ENCODE assay signal across 8 cellular contexts in genomic region chr12:92136021-92136735, GRCh38. TPM values are rescaled to one million over a fixed set of nuclear protein-coding genes. Genes with fewer than 3 reads are reported as not detected.
A peak's percentile ranks its signal among the peaks of the same experiment; 100 is the strongest.
DNase-seq lines count a peak whose midpoint lies in the region; ATAC-seq, FAIRE-seq and TF ChIP-seq lines count a peak whose summit lies in the region.

No MANE protein-coding gene starts in this region.

- peaks cover 4% of the 10 kb centered on the region for H3K9me1 ChIP-seq in K562 (ENCODE audit: control insufficient read depth, insufficient read depth, low read length)

- H3K4me3 ChIP-seq in Loucy (ENCODE audit: low read length, poor library complexity, severe bottlenecking), result peak overlapping the region; percentile 97
- no peak overlapping the region for H3K4me3 ChIP-seq in K562

- 65% methylated on average over 9 of the region's 9 CpGs for WGBS in K562 (ENCODE audit: insufficient coverage, low coverage, missing lambda C conversion rate)

- no peak for TF ChIP-seq POLR2A in K562 (conservative IDR thresholded peaks at IDR 0.05)

- no peaks in the 10 kb centered on the region for H3F3A ChIP-seq in Loucy (ENCODE audit: low read depth)

- in situ Hi-C loops in K562 (cut with MboI), result no loop called here

- no peak for FAIRE-seq in K562 (lab: Jason Lieb, UNC)

- H3K4me2 ChIP-seq in Loucy (ENCODE audit: low read depth, low read length, poor library complexity, severe bottlenecking) (peak overlapping the region; percentile 95), K562 (ENCODE audit: insufficient read depth, low read length) (no peak overlapping the region)

- H2AFZ ChIP-seq in Loucy (ENCODE audit: low read length), result no peak overlapping the region
- H2AFZ ChIP-seq in K562 (ENCODE audit: low read depth, low read length), result no peak overlapping the region

- H3K9me2 ChIP-seq in Loucy (replicated peaks; ENCODE audit: low read depth, low read length), result no peaks in the 10 kb centered on the region

- H3K9me3 ChIP-seq in Loucy (ENCODE audit: insufficient read depth, low read depth, low read length) (no peaks in the 10 kb centered on the region), K562 (replicated peaks; ENCODE audit: control insufficient read depth, insufficient read depth, low read depth, low read length) (no peaks in the 10 kb centered on the region)

- H4K20me1 ChIP-seq in Loucy (ENCODE audit: insufficient read depth, low read length, poor library complexity, severe bottlenecking) (peaks cover 66% of the 10 kb centered on the region), K562 (replicated peaks; ENCODE audit: control insufficient read depth, insufficient read depth, low read length) (peaks cover 21% of the 10 kb centered on the region)

- TF ChIP-seq EP300 in K562 (IDR thresholded peaks at IDR 0.05; ENCODE audit: low read length), result no peak

- TF ChIP-seq CTCF in Loucy (conservative IDR thresholded peaks at IDR 0.05; ENCODE audit: low read length), result no peak
- TF ChIP-seq CTCF in K562 (IDR thresholded peaks at IDR 0.05 in 2 of 3, conservative IDR thresholded peaks at IDR 0.05 in 1 of 3; ENCODE audit: insufficient read depth in 2 of 3, low read depth in 1 of 3, low read length in 3 of 3), result no peak

- ATAC-seq in K562 (no peak; the same call in 2 of the 3 replicates), HG02759 (IDR thresholded peaks at IDR 0.05; ENCODE audit: unreplicated experiment) (no peak)

- DNase-seq in CD1c-positive myeloid dendritic cell (ENCODE audit: extremely low spot score) (peak; percentile 52), K562 (ENCODE audit: extremely low read depth in 1 of 4, low spot score in 3 of 4) (no peak), myocyte (ENCODE audit: low read depth) (peak; percentile 27), NCI-H2227 treated with DMSO at 0.1 percent for 48 hours (lab: John Stamatoyannopoulos, UW) (no peak), COR-L47 (lab: John Stamatoyannopoulos, UW) (no peak)
- no peak for DNase-seq in activated CD8-positive, alpha-beta memory T cell treated with anti-CD3 and anti-CD28 coated beads, Interleukin-2, amount 50 U/mL, for 48 hours

- intact Hi-C loops in K562 (cut with micrococcal nuclease), result no loop called here

- peaks cover 99% of the 10 kb centered on the region for H3K79me2 ChIP-seq in Loucy (ENCODE audit: insufficient read depth, low read length)
- H3K79me2 ChIP-seq in K562 (ENCODE audit: control insufficient read depth, insufficient read depth, low read length), result peaks cover 99% of the 10 kb centered on the region

- H3K9ac ChIP-seq in Loucy (ENCODE audit: low read depth, low read length, poor library complexity, severe bottlenecking) (no peak overlapping the region), K562 (ENCODE audit: insufficient read depth in 1 of 2, low read depth in 2 of 2, low read length in 2 of 2) (no peak overlapping the region)

- H3K36me3 ChIP-seq in Loucy (ENCODE audit: insufficient read depth, low read length), result no peaks in the 10 kb centered on the region
- H3K36me3 ChIP-seq in K562 (ENCODE audit: control insufficient read depth, insufficient read depth, low read length), result peaks cover 15% of the 10 kb centered on the region

- H3K27ac ChIP-seq in K562 (ENCODE audit: extremely low read depth, low read depth, low read length), result no peak overlapping the region; the same call in 2 of the 3 replicates

- no TSS peak for BruUV-seq in K562 (replicated peaks; lab: Mats Ljungman, UMichigan)

- POLR2A ChIA-PET in K562 (lab: Yijun Ruan, JAX), result interaction anchor here (0.7 to 2.3 kb wide), 6 partner anchors 9 to 754 kb away, joined by 3 to 43 read pairs (median 4); partner anchors contain the start of gene BTG1

- H3K27me3 ChIP-seq in Loucy (ENCODE audit: insufficient read depth, low read length, poor library complexity, severe bottlenecking), result no peaks in the 10 kb centered on the region
- H3K27me3 ChIP-seq in K562 (ENCODE audit: control insufficient read depth in 2 of 2, insufficient read depth in 2 of 2, low read length in 2 of 2), result no peaks in the 10 kb centered on the region

- H3K4me1 ChIP-seq in Loucy (ENCODE audit: insufficient read depth, low read length, poor library complexity, severe bottlenecking) (peaks cover 80% of the 10 kb centered on the region), K562 (replicated peaks in 1 of 2; ENCODE audit: control insufficient read depth in 2 of 2, insufficient read depth in 2 of 2, low read length in 2 of 2) (peaks cover 0 to 46% of the 10 kb centered on the region in 2 experiments; a peak in 4 of 5 replicates)

- CTCF ChIA-PET in K562 (lab: Yijun Ruan, JAX; ENCODE audit: low intra/inter-chr PET ratio), result no interaction called here

- no peak for TF ChIP-seq RAD21 in K562 (CRISPR knock-in tag; conservative IDR thresholded peaks at IDR 0.05 in 1 of 2, IDR thresholded peaks at IDR 0.05 in 1 of 2)

TF ChIP-seq in K562, 482 proteins besides CTCF, POLR2A, EP300 and RAD21:
- TF ChIP-seq ZNF232 (CRISPR knock-in tag; IDR thresholded peaks at IDR 0.05), result no peak
- TF ChIP-seq ZNF316 (IDR thresholded peaks at IDR 0.05), result peak; percentile 42
- TF ChIP-seq RHOXF2B (CRISPR knock-in tag; conservative IDR thresholded peaks at IDR 0.05), result no peak
- no peak for TF ChIP-seq DPF2 (IDR thresholded peaks at IDR 0.05)
- TF ChIP-seq TRIM24 (IDR thresholded peaks at IDR 0.05), result peak in 1 of 2 experiments; percentile 35; a peak in 1 of 4 replicates
- 0 out of 2 replicates have a peak, but pooled peaks have one; percentile 13 for TF ChIP-seq EHMT2 (IDR thresholded peaks at IDR 0.05)
- TF ChIP-seq SPI1 (IDR thresholded peaks at IDR 0.05; ENCODE audit: borderline replicate concordance, low read depth, low read length), result peak; percentile 94
- TF ChIP-seq RBFOX2 (IDR thresholded peaks at IDR 0.05; ENCODE audit: low read depth, low read length), result no peak
- TF ChIP-seq, protein P1, sequence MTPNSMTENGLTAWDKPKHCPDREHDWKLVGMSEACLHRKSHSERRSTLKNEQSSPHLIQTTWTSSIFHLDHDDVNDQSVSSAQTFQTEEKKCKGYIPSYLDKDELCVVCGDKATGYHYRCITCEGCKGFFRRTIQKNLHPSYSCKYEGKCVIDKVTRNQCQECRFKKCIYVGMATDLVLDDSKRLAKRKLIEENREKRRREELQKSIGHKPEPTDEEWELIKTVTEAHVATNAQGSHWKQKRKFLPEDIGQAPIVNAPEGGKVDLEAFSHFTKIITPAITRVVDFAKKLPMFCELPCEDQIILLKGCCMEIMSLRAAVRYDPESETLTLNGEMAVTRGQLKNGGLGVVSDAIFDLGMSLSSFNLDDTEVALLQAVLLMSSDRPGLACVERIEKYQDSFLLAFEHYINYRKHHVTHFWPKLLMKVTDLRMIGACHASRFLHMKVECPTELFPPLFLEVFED (CRISPR knock-in tag; conservative IDR thresholded peaks at IDR 0.05), result 0 out of 2 replicates have a peak, but pooled peaks have one; percentile 48

RNA-seq across cellular contexts. Expression of gene BTG1, which starts 9.5 kb away (rescaled TPM):
- total RNA-seq in K562 (2011; cell fraction: chromatin; rRNA removed; ENCODE audit: low replicate concordance), result 25.9 and 32.5 TPM in 2 replicates
- total RNA-seq in K562 (2011; cell fraction: nucleolus; rRNA removed), result 9.2 and 10.9 TPM in 2 replicates
- 21.7 and 32.1 TPM in 2 replicates for total RNA-seq in K562 (2011; cell fraction: nucleoplasm; rRNA removed)
- total RNA-seq in K562 (2014; rRNA removed) (4.3 and 4.5 TPM in 2 replicates), K562 (2014; rRNA removed; fragmentation: Illumina TruSeq; extraction: Trizol) (8.0 and 9.9 TPM in 2 replicates), K562 (2015; rRNA removed; fragmentation: Illumina TruSeq; extraction: Trizol) (4.9 and 6.4 TPM in 2 replicates), K562 (2021) (28.6 and 29.5 TPM in 2 replicates), myocyte (56.2 and 63.1 TPM in 2 replicates)
- polyA plus RNA-seq in K562 (2011; rRNA removed) (9.0 and 27.0 TPM in 2 replicates), K562 (2014; fragmentation: Illumina TruSeq; extraction: Trizol) (7.5 and 12.8 TPM in 2 replicates), K562 (2014; fragmentation: Nextera tagmentation; extraction: Ambion mirVana) (1 to 10 TPM; 3.7 to 4.3 TPM), K562 (2014; rRNA removed) (7.1 and 7.4 TPM in 2 replicates)
- polyA plus RNA-seq in K562 (2011; cell fraction: cytosol; rRNA removed), result 7.9 and 16.8 TPM in 2 replicates
- polyA plus RNA-seq in K562 (2011; cell fraction: nucleus; rRNA removed), result 10.7 and 29.8 TPM in 2 replicates
- polyA plus RNA-seq in K562 (2012), result 15.3 and 42.8 TPM in 2 replicates
- 17.2 and 33.9 TPM in 2 replicates for polyA minus RNA-seq in K562 (2011; rRNA and poly(A)+ RNA removed)
- 13.6 and 28.9 TPM in 2 replicates for polyA minus RNA-seq in K562 (2011; cell fraction: cytosol; rRNA and poly(A)+ RNA removed)
- polyA minus RNA-seq in K562 (2011; cell fraction: nucleus; rRNA and poly(A)+ RNA removed), result 11.0 and 40.8 TPM in 2 replicates
- 84.0 TPM for polyA plus RNA-seq in myocyte (2012)

Comparison
In these comparisons a context has a peak if more than half of its experiments do, and no peak if none do; other contexts are left out.
1. DNase-seq: peak in CD1c-positive myeloid dendritic cell (single experiment) and myocyte (single experiment); none in K562 (0 of 4), NCI-H2227 treated with DMSO at 0.1 percent for 48 hours (single experiment), COR-L47 (single experiment) and activated CD8-positive, alpha-beta memory T cell treated with anti-CD3 and anti-CD28 coated beads, Interleukin-2, amount 50 U/mL, for 48 hours (single experiment).